ENCODE assay signal across 8 cellular contexts in genomic region chr12:69738351-69739286, GRCh38. TPM values are rescaled to one million over a fixed set of nuclear protein-coding genes. Genes with fewer than 3 reads are reported as not detected.
DNase-seq lines count a peak whose midpoint lies in the region; ATAC-seq and TF ChIP-seq lines count a peak whose summit lies in the region.

A gene with protein sequence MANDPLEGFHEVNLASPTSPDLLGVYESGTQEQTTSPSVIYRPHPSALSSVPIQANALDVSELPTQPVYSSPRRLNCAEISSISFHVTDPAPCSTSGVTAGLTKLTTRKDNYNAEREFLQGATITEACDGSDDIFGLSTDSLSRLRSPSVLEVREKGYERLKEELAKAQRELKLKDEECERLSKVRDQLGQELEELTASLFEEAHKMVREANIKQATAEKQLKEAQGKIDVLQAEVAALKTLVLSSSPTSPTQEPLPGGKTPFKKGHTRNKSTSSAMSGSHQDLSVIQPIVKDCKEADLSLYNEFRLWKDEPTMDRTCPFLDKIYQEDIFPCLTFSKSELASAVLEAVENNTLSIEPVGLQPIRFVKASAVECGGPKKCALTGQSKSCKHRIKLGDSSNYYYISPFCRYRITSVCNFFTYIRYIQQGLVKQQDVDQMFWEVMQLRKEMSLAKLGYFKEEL (plus strand): TSS chr12:69738860. CDS start chr12:69755409, 16,549 bp downstream.

- TF ChIP-seq CTCF in astrocyte of the spinal cord (IDR thresholded peaks at IDR 0.05; ENCODE audit: low read depth, low read length) (peak; percentile 50), gastrocnemius medialis (IDR thresholded peaks at IDR 0.05 in 4 of 5, conservative IDR thresholded peaks at IDR 0.05 in 1 of 5) (peak; percentile 17 to 86 (median 61))

- TF ChIP-seq POLR2A in gastrocnemius medialis (IDR thresholded peaks at IDR 0.05) = peak; percentile 74 to 81

- intact Hi-C loops in gastrocnemius medialis (cut with DNase I; ENCODE audit: low total_unique reads) = loop anchor here (2.0 to 10.0 kb wide), 6 partner anchors 41 to 504 kb away; partner anchors contain the start of genes BEST3, CCT2, CNOT2 and YEATS4

- in situ Hi-C loops in astrocyte of the spinal cord (cut with HindIII; ENCODE audit: low sequenced_read_pairs) (no loop called here), gastrocnemius medialis (cut with MboI; ENCODE audit: low sequenced_read_pairs in 4 of 4) (no loop called here)

- ATAC-seq in HG02938 (IDR thresholded peaks at IDR 0.05; ENCODE audit: unreplicated experiment) (peak; percentile 72), gastrocnemius medialis (peak; percentile 91 to 93)

- H3K4me1 ChIP-seq in gastrocnemius medialis = peaks cover 7 to 8% of the 10 kb centered on the region in 2 donors

- peak; percentile 89 for DNase-seq in NCI-H1436 (lab: John Stamatoyannopoulos, UW)
- DNase-seq in NCI-H1436 treated with DMSO at 0.1 percent for 48 hours (lab: John Stamatoyannopoulos, UW) = no peak
- DNase-seq in NCI-H187 (lab: John Stamatoyannopoulos, UW) = peak; percentile 86 to 87
- peak; percentile 99 for DNase-seq in T1000 (lab: John Stamatoyannopoulos, UW)
- DNase-seq in astrocyte of the spinal cord (ENCODE audit: low read depth, low spot score) = peak; percentile 73
- DNase-seq in iPS DF 4.7 (ENCODE audit: extremely low read depth, low spot score) = peak; percentile 36
- DNase-seq in gastrocnemius medialis = peak; percentile 82 to 85

- peak within 1 kb of the TSS; percentile 74 to 89 (median 86) for H3K27ac ChIP-seq in gastrocnemius medialis

- no peaks in the 10 kb centered on the region for H3K9me3 ChIP-seq in gastrocnemius medialis

- no peaks in the 10 kb centered on the region for H3K27me3 ChIP-seq in gastrocnemius medialis

- H3K36me3 ChIP-seq in gastrocnemius medialis = no peaks in the 10 kb centered on the region

- H3K4me3 ChIP-seq in astrocyte of the spinal cord (ENCODE audit: low read depth, low read length) = peak within 1 kb of the TSS; percentile 75
- H3K4me3 ChIP-seq in gastrocnemius medialis = peak within 1 kb of the TSS; percentile 67 to 95 (median 74)

RNA-seq across cellular contexts. Expression of the gene that starts here (rescaled TPM):
- total RNA-seq in gastrocnemius medialis = 10 to 100 TPM; 18.6 to 27.4 (median 20.3) TPM
